In genomic region chr2:126692934-126693592, GRCh38 we compare ENCODE assay signal across 7 cellular contexts. TPM values are rescaled to one million over a fixed set of nuclear protein-coding genes. Genes with fewer than 3 reads are reported as not detected.
DNase-seq lines count a peak whose midpoint lies in the region; ATAC-seq and TF ChIP-seq lines count a peak whose summit lies in the region.
"Not testable (repeated sequence)": the region's sequence is repeated elsewhere in the genome, so short reads cannot be mapped to it uniquely, and the experiment has no call there.

No MANE protein-coding gene starts in this region.

- H3K36me3 Mint-ChIP-seq in CD8-positive, alpha-beta T cell = peaks cover 93% of the 10 kb centered on the region
- H3K36me3 Mint-ChIP-seq in activated T-helper 1 cell treated with anti-CD3 and anti-CD28 coated beads, Interleukin-12 subunit alpha, Interleukin-12 subunit beta, Interleukin-2, Interleukin-4 antibody, amounts not matched to agents 30 ng/mL and 10 ng/mL and 1 ng/mL, durations not matched to agents 14 hours and 24 hours and 36 hours (ENCODE audit: low read depth) = peaks cover 64% of the 10 kb centered on the region
- H3K36me3 Mint-ChIP-seq in activated naive CD4-positive, alpha-beta T cell treated with anti-CD3 and anti-CD28 coated beads, Interleukin-2, amount 50 U/mL, for 72 hours = peaks cover 74 to 80% of the 10 kb centered on the region in 2 donors
- peaks cover 35% of the 10 kb centered on the region for H3K36me3 Mint-ChIP-seq in effector memory CD8-positive, alpha-beta T cell (ENCODE audit: insufficient read depth)
- H3K36me3 Mint-ChIP-seq in nephron progenitor cell (ENCODE audit: low read depth) = peaks cover 92% of the 10 kb centered on the region

- POLR2A ChIA-PET in CD8-positive, alpha-beta T cell (lab: Charles Lee) = not testable (repeated sequence)

- H3K27me3 Mint-ChIP-seq in CD8-positive, alpha-beta T cell (ENCODE audit: low read depth); activated T-helper 1 cell treated with anti-CD3 and anti-CD28 coated beads, Interleukin-12 subunit alpha, Interleukin-12 subunit beta, Interleukin-2, Interleukin-4 antibody, amounts not matched to agents 30 ng/mL and 10 ng/mL and 1 ng/mL, durations not matched to agents 14 hours and 24 hours and 36 hours (ENCODE audit: insufficient read depth); effector memory CD8-positive, alpha-beta T cell; nephron progenitor cell (ENCODE audit: low read depth, poor library complexity): not testable (repeated sequence)

- H3K27me3 ChIP-seq in CD8-positive, alpha-beta T cell (ENCODE audit: insufficient read depth, low read length); left ventricle myocardium inferior (ENCODE audit: low read depth): not testable (repeated sequence)

- not testable (repeated sequence) for H3K27ac ChIP-seq in CD8-positive, alpha-beta T cell (ENCODE audit: low read depth, low read length)
- H3K27ac ChIP-seq in left ventricle myocardium inferior (replicated peaks) = peak overlapping the region; percentile 7

- intact Hi-C loops in CD8-positive, alpha-beta T cell (cut with DNase I, micrococcal nuclease); activated T-helper 1 cell treated with anti-CD3 and anti-CD28 coated beads, Interleukin-12 subunit alpha, Interleukin-12 subunit beta, Interleukin-2, Interleukin-4 antibody, amounts not matched to agents 30 ng/mL and 10 ng/mL and 1 ng/mL, durations not matched to agents 14 hours and 24 hours and 36 hours (cut with micrococcal nuclease); left ventricle myocardium inferior (cut with micrococcal nuclease): not testable (repeated sequence)

- CTCF ChIA-PET in CD8-positive, alpha-beta T cell (lab: Charles Lee) = not testable (repeated sequence)

- not testable (repeated sequence) for H3K9me3 Mint-ChIP-seq in CD8-positive, alpha-beta T cell; effector memory CD8-positive, alpha-beta T cell
- peaks cover 26% of the 10 kb centered on the region for H3K9me3 Mint-ChIP-seq in activated T-helper 1 cell treated with anti-CD3 and anti-CD28 coated beads, Interleukin-12 subunit alpha, Interleukin-12 subunit beta, Interleukin-2, Interleukin-4 antibody, amounts not matched to agents 30 ng/mL and 10 ng/mL and 1 ng/mL, durations not matched to agents 14 hours and 24 hours and 36 hours
- H3K9me3 Mint-ChIP-seq in activated naive CD4-positive, alpha-beta T cell treated with anti-CD3 and anti-CD28 coated beads, Interleukin-2, amount 50 U/mL, for 72 hours = peaks cover 6 to 10% of the 10 kb centered on the region in 2 donors
- H3K9me3 Mint-ChIP-seq in nephron progenitor cell = peaks cover 42% of the 10 kb centered on the region

- H3K4me3 ChIP-seq in CD8-positive, alpha-beta T cell (ENCODE audit: low read depth, low read length); Jurkat, Clone E6-1 (ENCODE audit: low read length); left ventricle myocardium inferior: not testable (repeated sequence)

- H3K4me1 ChIP-seq in CD8-positive, alpha-beta T cell (ENCODE audit: insufficient read depth, low read length) = not testable (repeated sequence)
- H3K4me1 ChIP-seq in left ventricle myocardium inferior = peaks cover 48% of the 10 kb centered on the region

- H3K4me1 Mint-ChIP-seq in CD8-positive, alpha-beta T cell (ENCODE audit: low read depth); activated T-helper 1 cell treated with anti-CD3 and anti-CD28 coated beads, Interleukin-12 subunit alpha, Interleukin-12 subunit beta, Interleukin-2, Interleukin-4 antibody, amounts not matched to agents 30 ng/mL and 10 ng/mL and 1 ng/mL, durations not matched to agents 14 hours and 24 hours and 36 hours (ENCODE audit: low read depth); nephron progenitor cell: not testable (repeated sequence)
- peaks cover 8 to 12% of the 10 kb centered on the region in 2 donors for H3K4me1 Mint-ChIP-seq in effector memory CD8-positive, alpha-beta T cell (ENCODE audit: low read depth in 2 of 2)

- not testable (repeated sequence) for TF ChIP-seq CTCF in CD8-positive, alpha-beta T cell (IDR thresholded peaks at IDR 0.05); left ventricle myocardium inferior (IDR thresholded peaks at IDR 0.05; ENCODE audit: borderline replicate concordance); nephron progenitor cell (IDR thresholded peaks at IDR 0.05)

- peaks cover 53% of the 10 kb centered on the region for H3K36me3 ChIP-seq in CD8-positive, alpha-beta T cell (ENCODE audit: insufficient read depth, low read length)
- H3K36me3 ChIP-seq in left ventricle myocardium inferior = peaks cover 61% of the 10 kb centered on the region

- not testable (repeated sequence) for DNase-seq in CD8-positive, alpha-beta T cell; activated T-helper 1 cell treated with anti-CD3 and anti-CD28 coated beads, Interleukin-12 subunit alpha, Interleukin-12 subunit beta, Interleukin-2, Interleukin-4 antibody, amounts not matched to agents 30 ng/mL and 10 ng/mL and 1 ng/mL, durations not matched to agents 14 hours and 24 hours and 36 hours (ENCODE audit: low spot score); activated naive CD4-positive, alpha-beta T cell treated with anti-CD3 and anti-CD28 coated beads, Interleukin-2, amount 50 U/mL, for 72 hours (ENCODE audit: low spot score in 2 of 2); effector memory CD8-positive, alpha-beta T cell; left ventricle myocardium inferior; nephron progenitor cell
- peak; percentile 88 for DNase-seq in Jurkat, Clone E6-1 (ENCODE audit: low read depth, low spot score)

- ATAC-seq in CD8-positive, alpha-beta T cell; effector memory CD8-positive, alpha-beta T cell (replicated peaks): not testable (repeated sequence)
- peak in 1 of 2 donors; percentile 34 for ATAC-seq in activated naive CD4-positive, alpha-beta T cell treated with anti-CD3 and anti-CD28 coated beads, Interleukin-2, amount 50 U/mL, for 72 hours

- not testable (repeated sequence) for H3K9me3 ChIP-seq in CD8-positive, alpha-beta T cell (ENCODE audit: low read length); left ventricle myocardium inferior (replicated peaks)

- H3K27ac Mint-ChIP-seq in CD8-positive, alpha-beta T cell = peak overlapping the region; percentile 66
- peak overlapping the region; percentile 23 for H3K27ac Mint-ChIP-seq in activated T-helper 1 cell treated with anti-CD3 and anti-CD28 coated beads, Interleukin-12 subunit alpha, Interleukin-12 subunit beta, Interleukin-2, Interleukin-4 antibody, amounts not matched to agents 30 ng/mL and 10 ng/mL and 1 ng/mL, durations not matched to agents 14 hours and 24 hours and 36 hours
- H3K27ac Mint-ChIP-seq in activated naive CD4-positive, alpha-beta T cell treated with anti-CD3 and anti-CD28 coated beads, Interleukin-2, amount 50 U/mL, for 72 hours = peak overlapping the region; percentile 18 to 36
- peak overlapping the region; percentile 19 to 44 for H3K27ac Mint-ChIP-seq in effector memory CD8-positive, alpha-beta T cell
- H3K27ac Mint-ChIP-seq in nephron progenitor cell = peak overlapping the region; percentile 82

- H3K4me3 Mint-ChIP-seq in CD8-positive, alpha-beta T cell; activated T-helper 1 cell treated with anti-CD3 and anti-CD28 coated beads, Interleukin-12 subunit alpha, Interleukin-12 subunit beta, Interleukin-2, Interleukin-4 antibody, amounts not matched to agents 30 ng/mL and 10 ng/mL and 1 ng/mL, durations not matched to agents 14 hours and 24 hours and 36 hours; effector memory CD8-positive, alpha-beta T cell; nephron progenitor cell: not testable (repeated sequence)

RNA-seq across cellular contexts. Expression of gene GYPC, which starts 37.1 kb away (rescaled TPM):
- 100 to 1,000 TPM; 191 to 195 TPM for total RNA-seq in CD8-positive, alpha-beta T cell
- polyA plus RNA-seq in Jurkat, Clone E6-1 (2012; ENCODE audit: insufficient read depth, insufficient read length) = 140 TPM
- 125 and 130 TPM in 2 replicates for total RNA-seq in activated T-helper 1 cell treated with anti-CD3 and anti-CD28 coated beads, Interleukin-12 subunit alpha, Interleukin-12 subunit beta, Interleukin-2, Interleukin-4 antibody, amounts not matched to agents 30 ng/mL and 10 ng/mL and 1 ng/mL, durations not matched to agents 14 hours and 24 hours and 36 hours
- total RNA-seq in activated naive CD4-positive, alpha-beta T cell treated with anti-CD3 and anti-CD28 coated beads, Interleukin-2, amount 50 U/mL, for 72 hours = 100 to 1,000 TPM; 111 to 161 TPM
- 98.8 TPM for total RNA-seq in left ventricle myocardium inferior

Comparison
In these comparisons a context has a peak if more than half of its experiments do, and no peak if none do; other contexts are left out.
1. H3K27ac Mint-ChIP-seq: peak in every context shown above with its lines; median percentile 82 in nephron progenitor cell; 66 in CD8-positive, alpha-beta T cell; 32 in effector memory CD8-positive, alpha-beta T cell; 27 in activated naive CD4-positive, alpha-beta T cell treated with anti-CD3 and anti-CD28 coated beads, Interleukin-2, amount 50 U/mL, for 72 hours; 23 in activated T-helper 1 cell treated with anti-CD3 and anti-CD28 coated beads, Interleukin-12 subunit alpha, Interleukin-12 subunit beta, Interleukin-2, Interleukin-4 antibody, amounts not matched to agents 30 ng/mL and 10 ng/mL and 1 ng/mL, durations not matched to agents 14 hours and 24 hours and 36 hours.